15 cellular contexts compared by ENCODE assay signal in genomic region chr3:124752051-124752450, GRCh38. TPM values are rescaled to one million over a fixed set of nuclear protein-coding genes. Genes with fewer than 3 reads are reported as not detected.
A peak's percentile ranks its signal among the peaks of the same experiment; 100 is the strongest.
DNase-seq lines count a peak whose midpoint lies in the region; ATAC-seq and TF ChIP-seq lines count a peak whose summit lies in the region.
"Had no signal": no experiment of that assay in that cellular context is flagged by ENCODE, and none has a peak within 500 bp of the region (broad histone marks: within the 10 kb centered on the region; RNA-seq: fewer than 3 reads in every experiment).

No MANE protein-coding gene starts in this region.

- peak overlapping the region in 2 of 3 experiments; percentile 46 to 89; a peak in 3 of 7 replicates for H3K27ac Mint-ChIP-seq in H9
- H3K27ac Mint-ChIP-seq: CD4-positive, CD25-positive, alpha-beta regulatory T cell had no signal

- TF ChIP-seq CTCF in H9 (conservative IDR thresholded peaks at IDR 0.05) (no peak), tibial nerve (IDR thresholded peaks at IDR 0.05) (no peak), OCI-LY7 (conservative IDR thresholded peaks at IDR 0.05; ENCODE audit: low read length) (no peak)

- H2AFZ ChIP-seq in H9 (ENCODE audit: low read length), result no peak overlapping the region
- H2AFZ ChIP-seq in trophoblast cell (ENCODE audit: insufficient read depth, low read length, poor library complexity), result no peak overlapping the region
- H2AFZ ChIP-seq in OCI-LY7 (ENCODE audit: low read length), result no peak overlapping the region

- H3K9me2 ChIP-seq in OCI-LY7 (ENCODE audit: insufficient read depth, low read length), result no peaks in the 10 kb centered on the region

- H3K18ac ChIP-seq in H9 (ENCODE audit: insufficient read length, low read depth, low read length) (no peak overlapping the region), trophoblast cell (ENCODE audit: low read length) (no peak overlapping the region)

- H3K4ac ChIP-seq in H9 (ENCODE audit: low read depth, low read length), result no peak overlapping the region
- no peak overlapping the region for H3K4ac ChIP-seq in trophoblast cell (ENCODE audit: low read depth, low read length)

- peaks cover 7% of the 10 kb centered on the region for H3K4me1 ChIP-seq in ES-I3 (ENCODE audit: insufficient read depth, low read length)
- no peaks in the 10 kb centered on the region for H3K4me1 ChIP-seq in H9 (ENCODE audit: insufficient read depth, low read length)
- peaks cover 10% of the 10 kb centered on the region for H3K4me1 ChIP-seq in iPS-15b (ENCODE audit: control insufficient read depth, insufficient read depth, low read length)
- no peaks in the 10 kb centered on the region for H3K4me1 ChIP-seq in trophoblast cell (ENCODE audit: control insufficient read depth in 1 of 2, insufficient read depth in 2 of 2, low read length in 2 of 2)
- no peaks in the 10 kb centered on the region for H3K4me1 ChIP-seq in tibial nerve
- no peaks in the 10 kb centered on the region for H3K4me1 ChIP-seq in OCI-LY7 (ENCODE audit: insufficient read depth, low read length, poor library complexity, severe bottlenecking)
- H3K4me1 ChIP-seq: BLaER1 treated with 17β-estradiol and CSF1 and Interleukin-3, amounts not matched to agents 10 nM and 100 nM had no signal

- WGBS in H9 (ENCODE audit: extremely low coverage, insufficient read length, low lambda C conversion rate), result no CpG with 5 or more reads among the region's 3 CpGs
- no CpG with 5 or more reads among the region's 3 CpGs for whole genome bisulfite sequencing in trophoblast cell (ENCODE audit: extremely low coverage, insufficient coverage, insufficient read length)
- 80 to 87% methylated on average over 3 of the region's 3 CpGs for WGBS in tibial nerve, 2 donors

- H3K9me3 ChIP-seq in ES-I3 (ENCODE audit: control insufficient read depth, insufficient read depth, low read length), result peaks cover 10% of the 10 kb centered on the region; the same call in 1 of the 2 replicates
- H3K9me3 ChIP-seq in H9 (ENCODE audit: control insufficient read depth, low read depth, low read length), result no peaks in the 10 kb centered on the region
- no peaks in the 10 kb centered on the region for H3K9me3 ChIP-seq in iPS-15b (ENCODE audit: control insufficient read depth, insufficient read depth, low read length)
- H3K9me3 ChIP-seq in trophoblast cell (ENCODE audit: insufficient read depth, low read depth, low read length), result no peaks in the 10 kb centered on the region
- no peaks in the 10 kb centered on the region for H3K9me3 ChIP-seq in tibial nerve
- no peaks in the 10 kb centered on the region for H3K9me3 ChIP-seq in OCI-LY7 (ENCODE audit: low read length)

- peaks cover 33 to 36% of the 10 kb centered on the region in 2 experiments for H3K4me1 Mint-ChIP-seq in H9
- H3K4me1 Mint-ChIP-seq: CD4-positive, CD25-positive, alpha-beta regulatory T cell; IgD-negative memory B cell had no signal

- intact Hi-C loops in OCI-LY7 (cut with micrococcal nuclease; ENCODE audit: unreplicated experiment), result no loop called here

- H3K79me2 ChIP-seq in H9 (ENCODE audit: insufficient read depth, low read length) (no peaks in the 10 kb centered on the region), trophoblast cell (ENCODE audit: control insufficient read depth, insufficient read depth, low read length, poor library complexity) (peaks cover 2% of the 10 kb centered on the region), OCI-LY7 (ENCODE audit: insufficient read depth, low read depth, low read length) (no peaks in the 10 kb centered on the region)

- ATAC-seq in HG03045 (IDR thresholded peaks at IDR 0.05; ENCODE audit: unreplicated experiment), result no peak
- ATAC-seq: HCT116 had no signal

- TF ChIP-seq POLR2A in tibial nerve (IDR thresholded peaks at IDR 0.05), result no peak

- no TSS peak for BruUV-seq in OCI-LY7 (replicated peaks; lab: Mats Ljungman, UMichigan)

- H3K27ac ChIP-seq in H9 (ENCODE audit: insufficient read length, low read depth, low read length) (no peak overlapping the region), trophoblast cell (ENCODE audit: low read depth, low read length) (no peak overlapping the region), tibial nerve (no peak overlapping the region), OCI-LY7 (ENCODE audit: low read depth, low read length, poor library complexity, severe bottlenecking) (no peak overlapping the region)
- H3K27ac ChIP-seq: BLaER1 treated with 17β-estradiol and CSF1 and Interleukin-3, amounts not matched to agents 10 nM and 100 nM had no signal

- TF ChIP-seq EP300 in tibial nerve (IDR thresholded peaks at IDR 0.05), result no peak

- H4K5ac ChIP-seq in H9 (ENCODE audit: insufficient read length, low read depth, low read length), result no peak overlapping the region

- H3K4me3 ChIP-seq in iPS-15b (ENCODE audit: low read depth, low read length), result peak overlapping the region; percentile 28
- no peak overlapping the region for H3K4me3 ChIP-seq in trophoblast cell (ENCODE audit: low read depth, low read length)
- H3K4me3 ChIP-seq in tibial nerve, result no peak overlapping the region
- H3K4me3 ChIP-seq in OCI-LY7 (ENCODE audit: low read depth, low read length, poor library complexity, severe bottlenecking), result no peak overlapping the region
- H3K4me3 ChIP-seq: BLaER1 treated with 17β-estradiol and CSF1 and Interleukin-3, amounts not matched to agents 10 nM and 100 nM had no signal

- H3K23ac ChIP-seq in H9 (ENCODE audit: insufficient read length, low read depth, low read length), result no peak overlapping the region
- H3K23ac ChIP-seq in trophoblast cell (ENCODE audit: low read length), result no peak overlapping the region

- H3K9ac ChIP-seq in ES-I3 (ENCODE audit: low read depth, low read length), result 0 out of 2 replicates have a peak overlapping the region, but pooled peaks have one; percentile 3
- no peak overlapping the region for H3K9ac ChIP-seq in H9 (ENCODE audit: extremely low read depth, insufficient read length, low read length)
- H3K9ac ChIP-seq in iPS-15b (ENCODE audit: low read depth, low read length), result no peak overlapping the region
- H3K9ac ChIP-seq in trophoblast cell (ENCODE audit: low read length), result no peak overlapping the region
- H3K9ac ChIP-seq: BLaER1 treated with 17β-estradiol and CSF1 and Interleukin-3, amounts not matched to agents 10 nM and 100 nM had no signal

- H2BK5ac ChIP-seq in H9 (ENCODE audit: insufficient read length, low read length) (no peak overlapping the region), trophoblast cell (ENCODE audit: low read depth, low read length, poor library complexity) (no peak overlapping the region)

- no peak overlapping the region for H2BK15ac ChIP-seq in H9 (ENCODE audit: low read depth, low read length)

- H2BK120ac ChIP-seq in H9 (ENCODE audit: low read depth, low read length, poor library complexity, severe bottlenecking) (no peak overlapping the region), trophoblast cell (ENCODE audit: insufficient read depth, low read length, poor library complexity) (no peak overlapping the region)

- no peak overlapping the region for H3T11ph ChIP-seq in H9 (ENCODE audit: low read length)

- H4K8ac ChIP-seq in H9 (replicated peaks; ENCODE audit: insufficient read length, low read depth, low read length) (no peak overlapping the region), trophoblast cell (ENCODE audit: low read depth, low read length) (no peak overlapping the region)

- POLR2A ChIA-PET in OCI-LY7 (lab: Charles Lee), result interaction anchor here (0.6 kb wide), 1 partner anchor 8 kb away, joined by 5 read pairs; no protein-coding TSS in a partner anchor

- H2BK20ac ChIP-seq in H9 (ENCODE audit: low read depth, low read length, poor library complexity, severe bottlenecking), result no peak overlapping the region

- no peaks in the 10 kb centered on the region for H4K20me1 ChIP-seq in H9 (ENCODE audit: control insufficient read depth, insufficient read depth, insufficient read length)
- no peaks in the 10 kb centered on the region for H4K20me1 ChIP-seq in OCI-LY7 (ENCODE audit: insufficient read depth, low read length)

- H3K36me3 ChIP-seq in ES-I3 (ENCODE audit: insufficient read depth, low read length), result peaks cover 5% of the 10 kb centered on the region; the same call in 1 of the 2 replicates
- H3K36me3 ChIP-seq in iPS-15b (ENCODE audit: control insufficient read depth, insufficient read depth, low read length), result no peaks in the 10 kb centered on the region
- H3K36me3 ChIP-seq in trophoblast cell (ENCODE audit: control insufficient read depth in 1 of 2, insufficient read depth in 2 of 2, low read length in 2 of 2), result peaks cover under 1 to 7% of the 10 kb centered on the region in 2 experiments
- H3K36me3 ChIP-seq in tibial nerve, result peaks cover 0 to 5% (median 0%) of the 10 kb centered on the region in 3 donors
- H3K36me3 ChIP-seq in OCI-LY7 (ENCODE audit: insufficient read depth, low read length), result peaks cover 14% of the 10 kb centered on the region

- H2BK12ac ChIP-seq in H9 (ENCODE audit: insufficient read length, low read depth, low read length) (no peak overlapping the region), trophoblast cell (ENCODE audit: low read length) (no peak overlapping the region)

- CTCF ChIA-PET in OCI-LY7 (lab: Charles Lee; ENCODE audit: unreplicated experiment), result no interaction called here

- peaks cover 11 to 14% of the 10 kb centered on the region in 2 experiments; a peak in 4 of 5 replicates for H3K9me3 Mint-ChIP-seq in H9
- H3K9me3 Mint-ChIP-seq: CD4-positive, CD25-positive, alpha-beta regulatory T cell; IgD-negative memory B cell had no signal

- peaks cover 14 to 17% (median 16%) of the 10 kb centered on the region in 3 experiments; a peak in 6 of 7 replicates for H3K36me3 Mint-ChIP-seq in H9 (ENCODE audit: insufficient read depth in 1 of 3, low read depth in 3 of 3)
- H3K36me3 Mint-ChIP-seq: CD4-positive, CD25-positive, alpha-beta regulatory T cell; IgD-negative memory B cell had no signal

- no peaks in the 10 kb centered on the region for H3K79me1 ChIP-seq in H9 (ENCODE audit: insufficient read depth, low read depth, low read length, poor library complexity, severe bottlenecking)
- H3K79me1 ChIP-seq in trophoblast cell (ENCODE audit: low read length), result no peaks in the 10 kb centered on the region

- no peak overlapping the region for H4K12ac ChIP-seq in trophoblast cell (ENCODE audit: low read depth, low read length)

- H4K91ac ChIP-seq in H9 (ENCODE audit: insufficient read length, low read depth, low read length), result no peak overlapping the region
- no peak overlapping the region for H4K91ac ChIP-seq in trophoblast cell (ENCODE audit: low read depth, low read length)

- DNase-seq in H9 (no peak), trophoblast cell (no peak), tibial nerve (ENCODE audit: low spot score in 2 of 2) (no peak), GM19240 (ENCODE audit: insufficient read length, low spot score) (no peak), OCI-LY7 (ENCODE audit: low spot score) (no peak)
- DNase-seq: ACHN; CD4-positive, CD25-positive, alpha-beta regulatory T cell; DMS53; GOT3 had no signal

- no peak overlapping the region for H3K4me3 Mint-ChIP-seq in H9
- H3K4me3 Mint-ChIP-seq: CD4-positive, CD25-positive, alpha-beta regulatory T cell; IgD-negative memory B cell had no signal

- H2AK5ac ChIP-seq in H9 (ENCODE audit: insufficient read length, low read length), result no peak overlapping the region
- peak overlapping the region; percentile 10 for H2AK5ac ChIP-seq in trophoblast cell (ENCODE audit: low read length)

- no peak overlapping the region for H3K56ac ChIP-seq in H9 (ENCODE audit: insufficient read length, low read depth, low read length)

- H3K23me2 ChIP-seq in H9 (ENCODE audit: insufficient read length, low read depth, low read length, poor library complexity, severe bottlenecking), result no peaks in the 10 kb centered on the region

- H3K4me2 ChIP-seq in H9 (ENCODE audit: insufficient read depth, insufficient read length, low read length) (no peak overlapping the region), trophoblast cell (ENCODE audit: low read length) (no peak overlapping the region), OCI-LY7 (ENCODE audit: low read length) (no peak overlapping the region)
- H3K4me2 ChIP-seq: BLaER1 treated with 17β-estradiol and CSF1 and Interleukin-3, amounts not matched to agents 10 nM and 100 nM had no signal

- H3K14ac ChIP-seq in H9 (ENCODE audit: insufficient read depth, low read length) (no peak overlapping the region), trophoblast cell (ENCODE audit: low read length) (peak overlapping the region; percentile 25)

- H3K27me3 ChIP-seq in H9 (ENCODE audit: insufficient read depth, low read length), result no peaks in the 10 kb centered on the region
- H3K27me3 ChIP-seq in iPS-15b (ENCODE audit: control insufficient read depth, insufficient read depth, low read length), result no peaks in the 10 kb centered on the region
- no peaks in the 10 kb centered on the region for H3K27me3 ChIP-seq in trophoblast cell (ENCODE audit: insufficient read depth, low read length)
- no peaks in the 10 kb centered on the region for H3K27me3 ChIP-seq in tibial nerve
- H3K27me3 ChIP-seq: BLaER1 treated with 17β-estradiol and CSF1 and Interleukin-3, amounts not matched to agents 10 nM and 100 nM had no signal

- H3K27me3 Mint-ChIP-seq in H9 (ENCODE audit: low read depth), result no peaks in the 10 kb centered on the region; the same call in none of the 2 replicates
- H3K27me3 Mint-ChIP-seq: IgD-negative memory B cell had no signal

RNA-seq across cellular contexts. Expression of gene UMPS, which starts 21.8 kb away (rescaled TPM):
- 56.4 and 65.4 TPM in 2 replicates for total RNA-seq in H9 (2021)
- polyA plus RNA-seq in trophoblast cell (2013), result 23.2 and 23.9 TPM in 2 replicates
- 10 to 100 TPM; 11.0 to 34.5 (median 16.2) TPM for total RNA-seq in tibial nerve
- 24.8 and 34.9 TPM in 2 replicates for total RNA-seq in OCI-LY7 (2014; rRNA removed; shearing (Covaris generic))
- 29.3 and 62.7 TPM in 2 replicates for total RNA-seq in OCI-LY7 (2022)
